ENCODE assay signal across 1 cellular context in the genomic region with DNA sequence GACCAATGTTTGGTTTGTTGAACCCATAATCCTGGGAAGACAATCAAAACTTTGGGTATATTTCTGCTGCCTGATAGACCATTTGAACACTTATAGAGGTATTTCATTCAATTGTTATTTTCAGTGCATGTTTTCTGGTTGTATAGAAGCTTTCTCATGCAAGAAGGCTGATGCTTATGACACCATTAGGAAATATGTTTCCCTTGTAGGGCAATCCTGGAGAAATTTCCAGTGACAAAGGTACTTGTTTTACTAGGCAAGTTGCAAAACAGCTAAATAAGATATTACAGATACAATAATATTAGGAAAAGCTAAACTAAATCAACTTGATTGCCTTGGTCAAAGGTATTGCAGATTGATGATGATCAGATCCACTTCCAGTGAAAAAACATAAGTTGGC.
TF ChIP-seq lines count a peak whose summit lies in the region.

No MANE protein-coding gene starts in this region.

TF ChIP-seq in H1, 55 proteins besides CTCF, POLR2A, EP300 and RAD21:
- TF ChIP-seq BCL11A (IDR thresholded peaks at IDR 0.05; ENCODE audit: low read depth in 2 of 2, low read length in 2 of 2), result no peak
- no peak for TF ChIP-seq BACH1 (IDR thresholded peaks at IDR 0.05; ENCODE audit: low read length)
- TF ChIP-seq SAP30 (IDR thresholded peaks at IDR 0.05; ENCODE audit: insufficient read depth, insufficient replicate concordance, low read length), result no peak
- TF ChIP-seq EGR1 (IDR thresholded peaks at IDR 0.05; ENCODE audit: borderline replicate concordance, low read depth, low read length), result no peak
- no peak for TF ChIP-seq TAF7 (optimal IDR thresholded peaks at IDR 0.05; ENCODE audit: borderline replicate concordance, low read depth, low read length)
- no peak for TF ChIP-seq POLR2AphosphoS5 (IDR thresholded peaks at IDR 0.05; ENCODE audit: low read depth, low read length)
- TF ChIP-seq MAFK (IDR thresholded peaks at IDR 0.05; ENCODE audit: low read depth, low read length), result no peak
- TF ChIP-seq SRF (IDR thresholded peaks at IDR 0.05; ENCODE audit: low read depth, low read length), result no peak
- no peak for TF ChIP-seq YY1 (IDR thresholded peaks at IDR 0.05; ENCODE audit: low read depth, low read length)
- no peak for TF ChIP-seq FOSL1 (IDR thresholded peaks at IDR 0.05; ENCODE audit: insufficient read depth, low read depth, low read length)
- TF ChIP-seq TCF12 (IDR thresholded peaks at IDR 0.05; ENCODE audit: low read depth, low read length), result no peak
- no peak for TF ChIP-seq CHD2 (IDR thresholded peaks at IDR 0.05; ENCODE audit: low read length)
- TF ChIP-seq CBX5 (IDR thresholded peaks at IDR 0.05; ENCODE audit: low read depth, low read length), result no peak
- no peak for TF ChIP-seq KDM1A (IDR thresholded peaks at IDR 0.05; ENCODE audit: borderline replicate concordance, low read length)
- no peak for TF ChIP-seq CTBP2 (IDR thresholded peaks at IDR 0.05; ENCODE audit: borderline replicate concordance, insufficient read depth, insufficient read length, low read length)
- TF ChIP-seq NANOG (IDR thresholded peaks at IDR 0.05; ENCODE audit: insufficient read depth, low read depth, low read length, poor library complexity, severe bottlenecking), result no peak
